Comparison of ENCODE assay signal across 24 cellular contexts in the genomic region with DNA sequence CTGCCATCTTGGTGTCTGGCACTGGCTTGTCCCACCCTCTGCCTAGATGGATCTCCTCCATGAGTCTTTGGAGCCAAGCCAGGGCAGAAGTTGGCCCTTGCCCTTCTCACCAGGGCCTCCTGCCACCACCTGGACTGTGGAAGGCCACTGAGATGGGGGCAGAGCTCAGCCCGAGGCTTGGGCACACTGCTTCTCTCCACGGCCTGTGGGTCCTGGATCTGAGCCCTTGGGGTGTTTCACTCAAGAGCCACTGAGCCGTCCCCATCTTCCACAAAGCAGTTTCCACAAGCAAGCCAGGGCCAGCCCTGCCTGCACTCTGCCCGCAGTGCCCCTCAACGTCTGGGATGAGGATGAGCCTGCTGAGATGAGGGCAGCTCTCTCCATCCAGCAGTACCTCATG. TPM values are rescaled to one million over a fixed set of nuclear protein-coding genes. Genes with fewer than 3 reads are reported as not detected.
DNase-seq lines count a peak whose midpoint lies in the region; ATAC-seq and TF ChIP-seq lines count a peak whose summit lies in the region.
"Had no signal": no experiment of that assay in that cellular context is flagged by ENCODE, and none has a peak within 500 bp of the region (broad histone marks: within the 10 kb centered on the region; RNA-seq: fewer than 3 reads in every experiment).

No MANE protein-coding gene starts in this region.

- H3K4me1 ChIP-seq in right cardiac atrium (ENCODE audit: control insufficient read depth, insufficient read depth, low read length) (peaks cover 14% of the 10 kb centered on the region), gastrocnemius medialis (peaks cover 75% of the 10 kb centered on the region in 2 donors), aorta (ENCODE audit: control insufficient read depth in 1 of 2, insufficient read depth in 2 of 2, low read length in 2 of 2) (peaks cover 4 to 8% of the 10 kb centered on the region in 2 donors)

- H3K27ac ChIP-seq in right cardiac atrium (ENCODE audit: low read length) (peak overlapping the region; percentile 43), gastrocnemius medialis (peak overlapping the region; percentile 92 to 98 (median 97)), aorta (ENCODE audit: low read depth in 1 of 2, low read length in 2 of 2) (peak overlapping the region; percentile 58 to 99)
- H3K27ac ChIP-seq: A549, left lung, neural progenitor cell had no signal

- TF ChIP-seq POLR2A in gastrocnemius medialis (IDR thresholded peaks at IDR 0.05) = no peak

- H3K36me3 ChIP-seq in gastrocnemius medialis (no peaks in the 10 kb centered on the region), aorta (ENCODE audit: control insufficient read depth in 1 of 2, insufficient read depth in 2 of 2, low read length in 1 of 2) (no peaks in the 10 kb centered on the region)
- H3K36me3 ChIP-seq: neural progenitor cell had no signal

- in situ Hi-C loops in gastrocnemius medialis (cut with MboI; ENCODE audit: low sequenced_read_pairs in 4 of 4) = loop anchor here in 1 of 4 donors (10.0 kb wide), 1 partner anchor 235 kb away; a partner anchor contains a TSS

- H3K4me3 ChIP-seq in right cardiac atrium (ENCODE audit: low read length) (no peak overlapping the region), gastrocnemius medialis (no peak overlapping the region), aorta (ENCODE audit: low read length in 2 of 2) (no peak overlapping the region)
- H3K4me3 ChIP-seq: A549, GM12878, left lung, neural progenitor cell had no signal

- no peak for TF ChIP-seq CTCF in gastrocnemius medialis (IDR thresholded peaks at IDR 0.05 in 4 of 5, conservative IDR thresholded peaks at IDR 0.05 in 1 of 5)

- H3K27me3 ChIP-seq in right cardiac atrium (ENCODE audit: control insufficient read depth, insufficient read depth) (no peaks in the 10 kb centered on the region), gastrocnemius medialis (no peaks in the 10 kb centered on the region), aorta (ENCODE audit: control insufficient read depth in 1 of 2, insufficient read depth in 2 of 2, low read length in 1 of 2) (no peaks in the 10 kb centered on the region)

- H3K9me3 ChIP-seq in right cardiac atrium (ENCODE audit: control insufficient read depth, low read length) (no peaks in the 10 kb centered on the region), gastrocnemius medialis (no peaks in the 10 kb centered on the region), aorta (ENCODE audit: control insufficient read depth, low read length) (no peaks in the 10 kb centered on the region)
- H3K9me3 ChIP-seq: A549, left lung had no signal

- intact Hi-C loops in Right ventricle myocardium superior (cut with DNase I) = loop anchor here (10.0 kb wide), 2 partner anchors 145 to 245 kb away; a partner anchor contains a TSS
- intact Hi-C loops in cardiac septum (cut with DNase I) = loop anchor here (10.0 kb wide), 1 partner anchor 145 kb away; no protein-coding TSS in a partner anchor
- intact Hi-C loops in right cardiac atrium (cut with DNase I) = loop anchor here in 2 of 4 donors (10.0 kb wide), 2 partner anchors 145 to 235 kb away; a partner anchor contains a TSS
- intact Hi-C loops in gastrocnemius medialis (cut with DNase I; ENCODE audit: low total_unique reads) = loop anchor here (5.0 kb wide), 1 partner anchor 237 kb away; a partner anchor contains a TSS
- intact Hi-C loops in aorta (cut with DNase I) = loop anchor here (5.0 to 10.0 kb wide), 2 partner anchors 237 to 1155 kb away; a partner anchor contains a TSS

- no peak for ATAC-seq in Right ventricle myocardium superior (ENCODE audit: poor library complexity)
- no peak for ATAC-seq in right cardiac atrium
- ATAC-seq in gastrocnemius medialis = no peak
- ATAC-seq in aorta (ENCODE audit: low FRiP score) = no peak
- no peak for ATAC-seq in GM21381 (IDR thresholded peaks at IDR 0.05; ENCODE audit: unreplicated experiment)
- ATAC-seq in HG03378 (IDR thresholded peaks at IDR 0.05; ENCODE audit: unreplicated experiment) = no peak
- ATAC-seq: A549, GM12878, left lung had no signal

- 86% methylated on average over 5 of the region's 5 CpGs for WGBS in right cardiac atrium
- WGBS in aorta, 2 donors = 46 to 48% methylated on average over 5 of the region's 5 CpGs

- DNase-seq in Right ventricle myocardium superior = peak; percentile 32
- DNase-seq in cardiac septum (ENCODE audit: low spot score) = no peak
- no peak for DNase-seq in right cardiac atrium
- peak in 1 of 2 donors; percentile 36 for DNase-seq in gastrocnemius medialis
- peak in 1 of 2 donors; percentile 41 for DNase-seq in aorta
- no peak for DNase-seq in foreskin melanocyte
- DNase-seq: activated CD4-positive, CD25-positive, alpha-beta regulatory T cell treated with anti-CD3 and anti-CD28 coated beads, Interleukin-2, amount 50 U/mL, for 72 hours; activated CD8-positive, alpha-beta memory T cell treated with anti-CD3 and anti-CD28 coated beads for 24 hours; activated naive CD4-positive, alpha-beta T cell treated with anti-CD3 and anti-CD28 coated beads, Interleukin-2, amount 10 ng/mL, durations not matched to agents 7 days and 5 days; activated T-cell treated with anti-CD3 and anti-CD28 coated beads, Interleukin-2, amount 50 U/mL, for 24 hours; HFFc6; NCI-H1105; NCI-H2029; NCI-H2227 treated with DMSO at 0.1 percent for 48 hours; OCI-M1; SHP77; stimulated activated CD4-positive, alpha-beta T cell treated with anti-CD3 and anti-CD28 coated beads, Interleukin-4, amount 100 ng/mL, for 24 hours had no signal

RNA-seq across cellular contexts. Expression of a gene that starts 16.7 kb away (rescaled TPM):
- 1.7 TPM for total RNA-seq in Right ventricle myocardium superior
- total RNA-seq in cardiac septum = 2.6 TPM
- 1 to 10 TPM; 4.8 to 5.7 (median 5.4) TPM for total RNA-seq in right cardiac atrium
- polyA plus RNA-seq in right cardiac atrium = 2.2 TPM
- 1 to 10 TPM in 2 of 4 donors, not detected in 2; 1.4 to 2.5 TPM for total RNA-seq in gastrocnemius medialis
- 10 to 100 TPM; 10.3 to 10.4 TPM for total RNA-seq in aorta
- 1 to 10 TPM; 2.6 to 9.1 TPM for polyA plus RNA-seq in aorta
- total RNA-seq: astrocyte, HFFc6 had no signal
- polyA plus RNA-seq: A549 had no signal

RNA-seq across cellular contexts. Expression of a gene that starts 17.9 kb away (rescaled TPM):
- total RNA-seq in Right ventricle myocardium superior = 30.5 TPM
- total RNA-seq in cardiac septum = 31.7 TPM
- total RNA-seq in right cardiac atrium = 10 to 100 TPM; 27.3 to 40.8 (median 32.1) TPM
- polyA plus RNA-seq in right cardiac atrium = 26.5 TPM
- 100 to 1,000 TPM in 3 of 4 donors, 10 to 100 TPM in 1; 80.4 to 138 (median 127) TPM for total RNA-seq in gastrocnemius medialis
- total RNA-seq in aorta = 10 to 100 TPM; 43.6 to 51.7 TPM
- 10 to 100 TPM; 31.6 to 59.4 TPM for polyA plus RNA-seq in aorta
- total RNA-seq: HFFc6 had no signal

Comparison
In these comparisons a context has a peak if more than half of its experiments do, and no peak if none do; other contexts are left out.
1. H3K27ac ChIP-seq: peak in every context shown above with its lines; median percentile 97 in gastrocnemius medialis; 78 in aorta; 43 in right cardiac atrium.